ENCODE assay signal across 8 cellular contexts in the genomic region with DNA sequence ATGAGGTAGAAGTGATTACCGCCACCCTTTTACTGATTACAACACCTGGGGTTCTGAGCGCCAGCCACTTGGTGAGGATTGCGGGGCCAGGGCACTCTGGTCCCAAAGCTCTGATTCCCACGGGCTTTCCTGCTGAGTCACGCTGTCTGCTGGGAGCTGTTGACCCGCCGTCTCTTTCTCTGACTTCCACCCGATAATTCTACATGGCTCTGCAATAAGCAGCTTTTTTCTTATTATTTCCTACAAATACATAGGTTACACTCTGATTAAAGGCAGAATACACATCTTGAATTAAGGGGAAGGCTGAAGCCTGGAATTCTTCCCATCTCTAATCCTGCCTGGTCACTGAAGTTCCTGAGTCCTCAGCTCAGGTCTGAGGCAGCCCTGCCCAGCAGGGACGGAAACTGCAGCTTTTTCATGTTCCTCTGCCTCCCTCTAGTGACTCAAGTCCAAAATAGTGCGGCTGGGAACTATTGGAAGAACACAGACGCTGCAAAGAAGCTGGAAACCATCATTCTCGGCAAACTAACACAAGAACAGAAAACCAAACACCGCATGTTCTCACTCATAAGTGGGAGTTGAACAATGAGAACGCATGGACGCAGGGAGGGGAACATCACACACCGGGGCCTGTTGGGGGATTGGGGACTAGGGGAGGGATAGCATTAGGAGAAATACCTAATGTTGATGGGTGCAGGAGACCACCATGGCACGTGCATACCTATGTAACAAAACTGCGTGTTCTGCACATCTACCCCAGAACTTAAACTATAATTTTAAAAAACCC.
DNase-seq lines count a peak whose midpoint lies in the region; ATAC-seq and TF ChIP-seq lines count a peak whose summit lies in the region.

No MANE protein-coding gene starts in this region.

- 17 to 22% methylated on average over 18 of the region's 18 CpGs for WGBS in testis, 2 donors

- H3K9ac ChIP-seq in OCI-LY3 (ENCODE audit: low read length) = peak overlapping the region; percentile 51

- ATAC-seq in GM21367 (IDR thresholded peaks at IDR 0.05; ENCODE audit: unreplicated experiment) = peak; percentile 79
- peak; percentile 84 to 97 (median 95) for ATAC-seq in natural killer cell

- 0 out of 2 replicates have a peak overlapping the region, but pooled peaks have one; percentile 26 for H2AFZ ChIP-seq in OCI-LY3 (ENCODE audit: low read depth, low read length)

- peak overlapping the region in 1 of 2 donors; percentile 51 for H3K27ac Mint-ChIP-seq in natural killer cell

- peak overlapping the region; percentile 7 for H3K4me3 Mint-ChIP-seq in natural killer cell

- H3K9me3 Mint-ChIP-seq in natural killer cell = no peaks in the 10 kb centered on the region

- no peaks in the 10 kb centered on the region for H4K20me1 ChIP-seq in OCI-LY3 (ENCODE audit: insufficient read depth, low read length)

- H3K27me3 Mint-ChIP-seq in natural killer cell (ENCODE audit: low read depth in 2 of 2) = peaks cover 6 to 13% of the 10 kb centered on the region in 2 donors

- H3K9me3 ChIP-seq in OCI-LY3 (ENCODE audit: insufficient read depth, low read length) (no peaks in the 10 kb centered on the region), testis (no peaks in the 10 kb centered on the region)

- peak overlapping the region; percentile 88 for H3K4me2 ChIP-seq in OCI-LY3 (ENCODE audit: low read length)

- peak; percentile 82 for DNase-seq in COLO829 (ENCODE audit: low spot score)
- DNase-seq in HuH-7.5 (ENCODE audit: low spot score) = peak; percentile 78
- DNase-seq in activated T-helper 9 cell treated with anti-CD3 and anti-CD28 coated beads, Interleukin-2, amount 50 U/mL, for 16 hours (ENCODE audit: low read depth) = peak; percentile 28
- peak; percentile 93 for DNase-seq in fibroblast of the aortic adventitia (ENCODE audit: low read depth)
- DNase-seq in natural killer cell = peak; percentile 36
- peak; percentile 87 for DNase-seq in testis

- no peaks in the 10 kb centered on the region for H3K79me2 ChIP-seq in OCI-LY3 (ENCODE audit: low read length)

- no peak overlapping the region for H3K27ac ChIP-seq in OCI-LY3 (ENCODE audit: low read length)
- no peak overlapping the region for H3K27ac ChIP-seq in testis

- intact Hi-C loops in natural killer cell (cut with micrococcal nuclease) = loop anchor here (1.0 to 5.0 kb wide), 3 partner anchors 199 to 314 kb away; partner anchors contain the start of genes PFKFB3 and RBM17
- intact Hi-C loops in testis (cut with DNase I; ENCODE audit: low total_unique reads) = loop anchor here (5.0 to 10.0 kb wide), 2 partner anchors 197 to 289 kb away; partner anchors contain the start of gene PFKFB3

- H3K36me3 Mint-ChIP-seq in natural killer cell = no peaks in the 10 kb centered on the region

- peaks cover 35% of the 10 kb centered on the region for H3K4me1 ChIP-seq in OCI-LY3 (ENCODE audit: low read length)
- H3K4me1 ChIP-seq in testis = peaks cover 3% of the 10 kb centered on the region

- TF ChIP-seq CTCF in OCI-LY3 (IDR thresholded peaks at IDR 0.05; ENCODE audit: low read depth, low read length) (peak; percentile 67), fibroblast of the aortic adventitia (IDR thresholded peaks at IDR 0.05; ENCODE audit: insufficient read depth, low read length) (peak; percentile 75), natural killer cell (IDR thresholded peaks at IDR 0.05) (peak; percentile 63), testis (IDR thresholded peaks at IDR 0.05) (peak; percentile 68 to 77 (median 75))

- peak overlapping the region; percentile 67 for H3K4me3 ChIP-seq in OCI-LY3 (ENCODE audit: low read length)
- peak overlapping the region; percentile 46 for H3K4me3 ChIP-seq in fibroblast of the aortic adventitia (ENCODE audit: low read depth, low read length)
- no peak overlapping the region for H3K4me3 ChIP-seq in testis

- H3K27me3 ChIP-seq in OCI-LY3 (ENCODE audit: low read depth, low read length) = peaks cover 23% of the 10 kb centered on the region
- no peaks in the 10 kb centered on the region for H3K27me3 ChIP-seq in testis

- no peak for TF ChIP-seq POLR2A in testis (IDR thresholded peaks at IDR 0.05)

- H3K36me3 ChIP-seq in OCI-LY3 (replicated peaks; ENCODE audit: low read depth, low read length) (no peaks in the 10 kb centered on the region), testis (ENCODE audit: low read depth, missing control alignments) (no peaks in the 10 kb centered on the region)

- H3K4me1 Mint-ChIP-seq in natural killer cell = peaks cover 7 to 8% of the 10 kb centered on the region in 2 donors

Comparison
In these comparisons a context has a peak if more than half of its experiments do, and no peak if none do; other contexts are left out.
1. DNase-seq: peak in every context shown above with its lines; median percentile 93 in fibroblast of the aortic adventitia; 87 in testis; 82 in COLO829; 78 in HuH-7.5; 36 in natural killer cell; 28 in activated T-helper 9 cell treated with anti-CD3 and anti-CD28 coated beads, Interleukin-2, amount 50 U/mL, for 16 hours.
2. H3K4me3 ChIP-seq: peak in OCI-LY3 (single experiment) and fibroblast of the aortic adventitia (single experiment); none in testis (0 of 2).
3. Peak in every context shown above with its lines, with median percentiles within 50 percentile points of each other: CTCF ChIP-seq.